In the genomic region with DNA sequence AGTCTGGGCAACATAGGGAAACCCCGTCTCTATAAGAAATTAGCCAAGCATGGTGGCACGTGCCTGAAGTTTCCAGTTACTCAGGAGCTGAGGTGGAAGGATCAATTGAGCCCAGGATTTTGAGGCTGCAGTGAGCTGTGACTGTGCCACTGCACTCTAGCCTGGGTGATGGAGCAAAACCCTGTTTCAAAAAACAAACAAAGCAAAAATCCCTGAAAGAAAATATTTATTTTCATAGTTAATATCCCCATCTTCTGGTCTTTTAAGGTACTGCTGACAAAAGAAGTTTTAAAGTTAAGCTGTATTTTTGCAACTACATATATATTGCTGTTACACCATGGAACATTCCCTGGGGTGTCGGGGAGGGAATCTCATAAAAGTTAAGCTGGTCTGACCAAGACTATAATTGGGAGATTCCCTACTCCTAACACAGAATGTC, we compare ENCODE assay signal across 9 cellular contexts. TPM values are rescaled to one million over a fixed set of nuclear protein-coding genes. Genes with fewer than 3 reads are reported as not detected.
DNase-seq lines count a peak whose midpoint lies in the region; ATAC-seq and TF ChIP-seq lines count a peak whose summit lies in the region.
"Had no signal": no experiment of that assay in that cellular context is flagged by ENCODE, and none has a peak within 500 bp of the region (broad histone marks: within the 10 kb centered on the region; RNA-seq: fewer than 3 reads in every experiment).

No MANE protein-coding gene starts in this region.

- peak in 2 of 3 donors; percentile 33 to 55 for TF ChIP-seq CTCF in breast epithelium (IDR thresholded peaks at IDR 0.05)

- H3K23ac ChIP-seq in mesenchymal stem cell (ENCODE audit: low read length in 2 of 2) = no peak overlapping the region

- no peak overlapping the region for H2BK12ac ChIP-seq in mesenchymal stem cell (ENCODE audit: low read length in 2 of 2)

- H3K27me3 ChIP-seq in breast epithelium = no peaks in the 10 kb centered on the region
- H3K27me3 ChIP-seq in mesenchymal stem cell (ENCODE audit: control insufficient read depth in 1 of 2, insufficient read depth in 1 of 2, low read length in 2 of 2) = no peaks in the 10 kb centered on the region
- H3K27me3 ChIP-seq: SJSA1 had no signal

- H3K4me1 ChIP-seq in breast epithelium (no peaks in the 10 kb centered on the region), mesenchymal stem cell (ENCODE audit: control insufficient read depth, insufficient read depth, low read depth, low read length) (no peaks in the 10 kb centered on the region)

- H3K9ac ChIP-seq in mesenchymal stem cell (ENCODE audit: low read length) = peak overlapping the region; percentile 21

- H3K36me3 ChIP-seq in breast epithelium (no peaks in the 10 kb centered on the region), mesenchymal stem cell (ENCODE audit: control insufficient read depth in 1 of 2, insufficient read depth in 2 of 2, low read depth in 1 of 2, low read length in 2 of 2) (peaks cover 3 to 46% of the 10 kb centered on the region in 2 experiments)

- H3K9me3 ChIP-seq in breast epithelium (no peaks in the 10 kb centered on the region), mesenchymal stem cell (ENCODE audit: control insufficient read depth, low read length) (no peaks in the 10 kb centered on the region)
- H3K9me3 ChIP-seq: SJSA1 had no signal

- no peak for ATAC-seq in HG02938 (IDR thresholded peaks at IDR 0.05; ENCODE audit: unreplicated experiment)

- no peak overlapping the region for H2BK15ac ChIP-seq in mesenchymal stem cell (ENCODE audit: low read depth, poor library complexity, severe bottlenecking)

- no peak overlapping the region for H2AFZ ChIP-seq in mesenchymal stem cell (ENCODE audit: low read depth, low read length)

- H4K8ac ChIP-seq in mesenchymal stem cell (ENCODE audit: low read length) = no peak overlapping the region

- H4K91ac ChIP-seq in mesenchymal stem cell (ENCODE audit: low read length) = no peak overlapping the region

- peaks cover 19% of the 10 kb centered on the region for H3K79me1 ChIP-seq in mesenchymal stem cell (replicated peaks; ENCODE audit: low read length, poor library complexity, severe bottlenecking)

- DNase-seq in COLO829 (ENCODE audit: low spot score) (peak; percentile 8), LHCN-M2 (ENCODE audit: low read depth) (peak; percentile 17), breast epithelium (ENCODE audit: low spot score in 2 of 2) (no peak), mesenchymal stem cell (peak; percentile 25), NCI-H748 (lab: John Stamatoyannopoulos, UW; ENCODE audit: unreplicated experiment) (no peak), NCI-H2029 treated with DMSO at 0.1 percent for 48 hours (lab: John Stamatoyannopoulos, UW) (no peak), amniotic stem cell (lab: John Stamatoyannopoulos, UW) (no peak)

- no peak overlapping the region for H2BK120ac ChIP-seq in mesenchymal stem cell (ENCODE audit: low read depth, low read length)

- TF ChIP-seq POLR2A in breast epithelium (IDR thresholded peaks at IDR 0.05) = no peak

- no peak overlapping the region for H3K4me2 ChIP-seq in mesenchymal stem cell (ENCODE audit: low read length, poor library complexity, severe bottlenecking)

- H3K4ac ChIP-seq in mesenchymal stem cell (ENCODE audit: low read depth in 1 of 2, low read length in 2 of 2) = no peak overlapping the region

- no peak overlapping the region for H2AK5ac ChIP-seq in mesenchymal stem cell (ENCODE audit: low read length, severe bottlenecking)

- H3K4me3 ChIP-seq in breast epithelium (no peak overlapping the region), mesenchymal stem cell (ENCODE audit: insufficient read depth in 1 of 2, low read depth in 1 of 2, low read length in 2 of 2) (no peak overlapping the region)
- H3K4me3 ChIP-seq: SJSA1 had no signal

- H3K27ac ChIP-seq in breast epithelium = no peak overlapping the region
- no peak overlapping the region for H3K27ac ChIP-seq in mesenchymal stem cell (ENCODE audit: low read length, poor library complexity, severe bottlenecking)
- H3K27ac ChIP-seq: SJSA1 had no signal

- H2BK5ac ChIP-seq in mesenchymal stem cell (ENCODE audit: low read depth, low read length, poor library complexity, severe bottlenecking) = no peak overlapping the region

- WGBS in mesenchymal stem cell = 85% methylated on average over 2 of the region's 3 CpGs

- H3K14ac ChIP-seq in mesenchymal stem cell (ENCODE audit: low read length in 2 of 2) = no peak overlapping the region

- intact Hi-C loops in breast epithelium (cut with DNase I; ENCODE audit: low total_unique reads) = no loop called here

- no peak overlapping the region for H3K18ac ChIP-seq in mesenchymal stem cell (ENCODE audit: low read depth in 1 of 2, low read length in 2 of 2)

RNA-seq across cellular contexts. Expression of a gene that starts 26.0 kb away (rescaled TPM):
- total RNA-seq in LHCN-M2 (2014; rRNA removed) = 6.4 and 7.2 TPM in 2 replicates
- 5.0 TPM for polyA plus RNA-seq in LHCN-M2 (2012)
- 10 to 100 TPM; 10.5 to 16.3 (median 14.0) TPM for total RNA-seq in breast epithelium
- polyA plus RNA-seq in mesenchymal stem cell (2013, experiment 1 of 2) = 8.6 TPM
- 9.3 TPM for polyA plus RNA-seq in mesenchymal stem cell (2013, experiment 2 of 2)

Comparison
In these comparisons a context has a peak if more than half of its experiments do, and no peak if none do; other contexts are left out.
1. DNase-seq: peak in COLO829 (single experiment), LHCN-M2 (single experiment) and mesenchymal stem cell (single experiment); none in breast epithelium (0 of 2), NCI-H748 (single experiment), NCI-H2029 treated with DMSO at 0.1 percent for 48 hours (single experiment) and amniotic stem cell (single experiment).